In genomic region chr20:41166201-41167117, GRCh38 we compare ENCODE assay signal across 1 cellular context.
TF ChIP-seq lines count a peak whose summit lies in the region.

No MANE protein-coding gene starts in this region.

TF ChIP-seq in IMR-90, 13 proteins besides CTCF, POLR2A, EP300 and RAD21:
- TF ChIP-seq MAFK (IDR thresholded peaks at IDR 0.05; ENCODE audit: low read depth, low read length) (no peak), FOS (IDR thresholded peaks at IDR 0.05; ENCODE audit: low read depth, low read length) (no peak), ELK1 (IDR thresholded peaks at IDR 0.05; ENCODE audit: borderline replicate concordance, low read depth, low read length) (no peak), RCOR1 (IDR thresholded peaks at IDR 0.05; ENCODE audit: insufficient replicate concordance, low read length) (no peak), SMC3 (IDR thresholded peaks at IDR 0.05; ENCODE audit: low read depth, low read length) (no peak), NFE2L2 (IDR thresholded peaks at IDR 0.05; ENCODE audit: low read depth, low read length) (no peak), USF2 (IDR thresholded peaks at IDR 0.05; ENCODE audit: low read depth, low read length) (no peak), CEBPB (IDR thresholded peaks at IDR 0.05; ENCODE audit: low read depth, low read length) (no peak), CHD1 (IDR thresholded peaks at IDR 0.05; ENCODE audit: low read depth, low read length) (no peak), MAZ (IDR thresholded peaks at IDR 0.05; ENCODE audit: borderline replicate concordance, low read depth, low read length) (no peak), RFX5 (IDR thresholded peaks at IDR 0.05; ENCODE audit: low read depth, low read length) (no peak), BHLHE40 (IDR thresholded peaks at IDR 0.05; ENCODE audit: low read depth, low read length) (no peak), MXI1 (IDR thresholded peaks at IDR 0.05; ENCODE audit: borderline replicate concordance, low read depth, low read length) (no peak)
